Comparison of ENCODE assay signal across 16 cellular contexts in genomic region chr6:6039946-6040509, GRCh38. TPM values are rescaled to one million over a fixed set of nuclear protein-coding genes. Genes with fewer than 3 reads are reported as not detected.
"Had no signal": no experiment of that assay in that cellular context is flagged by ENCODE, and none has a peak within 500 bp of the region (broad histone marks: within the 10 kb centered on the region; RNA-seq: fewer than 3 reads in every experiment).

No MANE protein-coding gene starts in this region.

- H3K27ac Mint-ChIP-seq: activated CD4-positive, alpha-beta T cell treated with anti-CD3 and anti-CD28 coated beads for 36 hours; activated naive CD4-positive, alpha-beta T cell treated with anti-CD3 and anti-CD28 coated beads, Interleukin-2, amount 50 U/mL, for 72 hours; mesothelial cell of epicardium; stimulated activated naive CD8-positive, alpha-beta T cell treated with anti-CD3 and anti-CD28 coated beads, Interleukin-15, Interleukin-2, amounts not matched to agents 100 ng/mL and 50 ng/mL, for 24 hours; T-helper 2 cell treated with Interferon-gamma antibody and Interleukin-4, amounts not matched to agents 5 μg/mL and 100 μg/mL, for 36 hours had no signal

- H3K27me3 ChIP-seq: sigmoid colon, testis had no signal

- H3K4me3 ChIP-seq: dorsolateral prefrontal cortex, sigmoid colon, testis had no signal

- ATAC-seq: activated CD4-positive, alpha-beta T cell treated with anti-CD3 and anti-CD28 coated beads for 36 hours; esophagus mucosa had no signal

- H3K9me3 ChIP-seq: sigmoid colon, testis had no signal

- H3K4me3 Mint-ChIP-seq: activated CD4-positive, alpha-beta T cell treated with anti-CD3 and anti-CD28 coated beads for 36 hours; mesothelial cell of epicardium; neural crest cell; stimulated activated naive CD8-positive, alpha-beta T cell treated with anti-CD3 and anti-CD28 coated beads, Interleukin-15, Interleukin-2, amounts not matched to agents 100 ng/mL and 50 ng/mL, for 24 hours; T-helper 2 cell treated with Interferon-gamma antibody and Interleukin-4, amounts not matched to agents 5 μg/mL and 100 μg/mL, for 36 hours had no signal

- H3K9me3 Mint-ChIP-seq: activated naive CD4-positive, alpha-beta T cell treated with anti-CD3 and anti-CD28 coated beads, Interleukin-2, amount 50 U/mL, for 72 hours; mesothelial cell of epicardium; neural crest cell; stimulated activated naive CD8-positive, alpha-beta T cell treated with anti-CD3 and anti-CD28 coated beads, Interleukin-15, Interleukin-2, amounts not matched to agents 100 ng/mL and 50 ng/mL, for 24 hours; T-helper 2 cell treated with Interferon-gamma antibody and Interleukin-4, amounts not matched to agents 5 μg/mL and 100 μg/mL, for 36 hours had no signal

- H3K36me3 ChIP-seq: sigmoid colon had no signal

- H3K4me1 ChIP-seq: sigmoid colon, testis had no signal

- DNase-seq: activated CD4-positive, alpha-beta T cell treated with anti-CD3 and anti-CD28 coated beads for 36 hours; activated effector memory CD4-positive, alpha-beta T cell treated with anti-CD3 and anti-CD28 coated beads, Interleukin-2, amount 50 U/mL, for 16 hours; dorsolateral prefrontal cortex; hypothalamus; kidney glomerular epithelial cell; sigmoid colon; stimulated activated CD4-positive, alpha-beta T cell treated with anti-CD3 and anti-CD28 coated beads, Interleukin-12 subunit alpha, Interleukin-12 subunit beta, amount 100 ng/mL, for 4 hours; testis had no signal

- H3K4me1 Mint-ChIP-seq: activated CD4-positive, alpha-beta T cell treated with anti-CD3 and anti-CD28 coated beads for 36 hours; mesothelial cell of epicardium; neural crest cell had no signal

- H3K36me3 Mint-ChIP-seq: activated naive CD4-positive, alpha-beta T cell treated with anti-CD3 and anti-CD28 coated beads, Interleukin-2, amount 50 U/mL, for 72 hours; mesothelial cell of epicardium had no signal

- H3K27ac ChIP-seq: dorsolateral prefrontal cortex, sigmoid colon, testis, VCaP had no signal

RNA-seq across cellular contexts. Expression of gene NRN1, which starts 33.3 kb away (rescaled TPM):
- total RNA-seq: mesothelial cell of epicardium, osteocyte had no signal
